Comparison of ENCODE assay signal across 1 cellular context in genomic region chr2:108448678-108449409, GRCh38.
TF ChIP-seq lines count a peak whose summit lies in the region.

Gene GCC2 (plus strand): TSS chr2:108449206. CDS start chr2:108449275, 69 bp downstream.

TF ChIP-seq in GM12878, 131 proteins besides CTCF, POLR2A, EP300 and RAD21 (continued from another document and continues in another):
- no peak for TF ChIP-seq E2F4 (IDR thresholded peaks at IDR 0.05; ENCODE audit: low read depth, low read length)
- no peak for TF ChIP-seq SMC3 (IDR thresholded peaks at IDR 0.05; ENCODE audit: borderline replicate concordance, low read length)
- peak; percentile 36 for TF ChIP-seq MEF2B (IDR thresholded peaks at IDR 0.05; ENCODE audit: partially characterized antibody, poor library complexity, severe bottlenecking)
- peak; percentile 93 for TF ChIP-seq NR2C2 (IDR thresholded peaks at IDR 0.05; ENCODE audit: borderline replicate concordance, control insufficient read depth, insufficient read length, low read depth)
- peak; percentile 31; the same call in 1 of the 2 replicates for TF ChIP-seq MAX (IDR thresholded peaks at IDR 0.05; ENCODE audit: low read depth, low read length)
- peak in 1 of 2 experiments; percentile 71; a peak in 2 of 4 replicates for TF ChIP-seq ETV6 (conservative IDR thresholded peaks at IDR 0.05 in 1 of 2, IDR thresholded peaks at IDR 0.05 in 1 of 2; ENCODE audit: borderline replicate concordance in 1 of 2, low read depth in 1 of 2)
- peak; percentile 73 for TF ChIP-seq POLR2AphosphoS2 (IDR thresholded peaks at IDR 0.05; ENCODE audit: low read depth, low read length)
- peak; percentile 92 for TF ChIP-seq CREB1 (IDR thresholded peaks at IDR 0.05; ENCODE audit: low read depth)
- no peak for TF ChIP-seq RUNX3 (IDR thresholded peaks at IDR 0.05; ENCODE audit: low read length)
- TF ChIP-seq YY1 (IDR thresholded peaks at IDR 0.05; ENCODE audit: low read depth, low read length), result peak; percentile 8; the same call in 1 of the 2 replicates
- peak; percentile 94 for TF ChIP-seq CREM (IDR thresholded peaks at IDR 0.05; ENCODE audit: low read depth)
- TF ChIP-seq EGR1 (IDR thresholded peaks at IDR 0.05; ENCODE audit: borderline replicate concordance in 1 of 2, low read depth in 2 of 2, low read length in 2 of 2), result peak; percentile 7 to 12; a peak in 2 of 3 replicates
- TF ChIP-seq HCFC1 (IDR thresholded peaks at IDR 0.05; ENCODE audit: low read length), result peak; percentile 64
- TF ChIP-seq BMI1 (IDR thresholded peaks at IDR 0.05; ENCODE audit: borderline replicate concordance), result peak; percentile 95
- TF ChIP-seq ELK1 (IDR thresholded peaks at IDR 0.05; ENCODE audit: low read depth, low read length), result peak; percentile 82
- peak; percentile 83 for TF ChIP-seq POLR2AphosphoS5 (IDR thresholded peaks at IDR 0.05; ENCODE audit: low read length)
- no peak for TF ChIP-seq SREBF2 (IDR thresholded peaks at IDR 0.05; ENCODE audit: low read length)
- peak; percentile 48 for TF ChIP-seq TBL1XR1 (IDR thresholded peaks at IDR 0.05; ENCODE audit: low read depth, low read length)
- peak; percentile 66 for TF ChIP-seq DPF2 (IDR thresholded peaks at IDR 0.05)
- peak; percentile 91 for TF ChIP-seq GABPA (IDR thresholded peaks at IDR 0.05; ENCODE audit: low read depth)
- TF ChIP-seq SMAD5 (IDR thresholded peaks at IDR 0.05; ENCODE audit: low read depth), result peak; percentile 82
- peak; percentile 86; the same call in 1 of the 2 replicates for TF ChIP-seq HDGF (IDR thresholded peaks at IDR 0.05)
- peak; percentile 72; the same call in 1 of the 2 replicates for TF ChIP-seq LARP7 (IDR thresholded peaks at IDR 0.05)
- TF ChIP-seq FOXM1 (IDR thresholded peaks at IDR 0.05; ENCODE audit: low read depth, low read length), result no peak
- peak; percentile 86; the same call in 1 of the 2 replicates for TF ChIP-seq NBN (IDR thresholded peaks at IDR 0.05)
- peak; percentile 93 for TF ChIP-seq ZBTB40 (IDR thresholded peaks at IDR 0.05; ENCODE audit: borderline replicate concordance)
- no peak for TF ChIP-seq EED (IDR thresholded peaks at IDR 0.05; ENCODE audit: low read depth)
- no peak for TF ChIP-seq NRF1 (conservative IDR thresholded peaks at IDR 0.05; ENCODE audit: low read depth, low read length)
- peak; percentile 90 for TF ChIP-seq MXI1 (IDR thresholded peaks at IDR 0.05; ENCODE audit: low read depth, low read length)
- peak; percentile 64 for TF ChIP-seq IKZF1 (conservative IDR thresholded peaks at IDR 0.05)
- TF ChIP-seq BHLHE40 (IDR thresholded peaks at IDR 0.05; ENCODE audit: borderline replicate concordance in 1 of 2, low read depth in 2 of 2, low read length in 1 of 2), result 0 out of 4 replicates have a peak, but pooled peaks of 1 of the 2 experiments have one; percentile 28
- no peak for TF ChIP-seq IRF5 (IDR thresholded peaks at IDR 0.05; ENCODE audit: borderline replicate concordance)
- TF ChIP-seq PKNOX1 (IDR thresholded peaks at IDR 0.05), result peak; percentile 27; the same call in 1 of the 2 replicates
- TF ChIP-seq SIX5 (IDR thresholded peaks at IDR 0.05; ENCODE audit: low read depth, low read length, severe bottlenecking), result peak; percentile 45
- peak; percentile 76 for TF ChIP-seq KLF5 (IDR thresholded peaks at IDR 0.05; ENCODE audit: partially characterized antibody)
- peak; percentile 90 for TF ChIP-seq SPI1 (IDR thresholded peaks at IDR 0.05; ENCODE audit: borderline replicate concordance, insufficient read depth, low read depth, low read length)
- no peak for TF ChIP-seq CEBPZ (IDR thresholded peaks at IDR 0.05; ENCODE audit: low read depth, low read length)
- TF ChIP-seq TARDBP (IDR thresholded peaks at IDR 0.05; ENCODE audit: borderline replicate concordance), result peak; percentile 39; the same call in 1 of the 2 replicates
- peak; percentile 93; the same call in 1 of the 2 replicates for TF ChIP-seq ZNF687 (IDR thresholded peaks at IDR 0.05)
- TF ChIP-seq TCF3 (IDR thresholded peaks at IDR 0.05; ENCODE audit: borderline replicate concordance, insufficient read depth, low read depth, low read length), result 0 out of 2 replicates have a peak, but pooled peaks have one; percentile 18
- TF ChIP-seq BRCA1 (IDR thresholded peaks at IDR 0.05; ENCODE audit: low read depth, low read length), result no peak
- 0 out of 2 replicates have a peak, but pooled peaks have one; percentile 43 for TF ChIP-seq ATF7 (IDR thresholded peaks at IDR 0.05; ENCODE audit: low read depth)
- TF ChIP-seq NR2F1 (conservative IDR thresholded peaks at IDR 0.05), result peak; percentile 98
- TF ChIP-seq SP1 (IDR thresholded peaks at IDR 0.05; ENCODE audit: low read depth, low read length), result peak; percentile 63
- TF ChIP-seq GATAD2B (conservative IDR thresholded peaks at IDR 0.05; ENCODE audit: low read depth), result peak; percentile 82; the same call in 1 of the 2 replicates
- peak; percentile 90 for TF ChIP-seq PML (IDR thresholded peaks at IDR 0.05; ENCODE audit: low read length)
- TF ChIP-seq PAX5 (IDR thresholded peaks at IDR 0.05; ENCODE audit: borderline replicate concordance, low read depth, low read length), result 0 out of 2 replicates have a peak, but pooled peaks have one; percentile 22
